Comparison of ENCODE assay signal across 11 cellular contexts in genomic region chr17:62629556-62630364, GRCh38. TPM values are rescaled to one million over a fixed set of nuclear protein-coding genes. Genes with fewer than 3 reads are reported as not detected.
DNase-seq lines count a peak whose midpoint lies in the region; ATAC-seq and TF ChIP-seq lines count a peak whose summit lies in the region.
"Had no signal": no experiment of that assay in that cellular context is flagged by ENCODE, and none has a peak within 500 bp of the region (broad histone marks: within the 10 kb centered on the region; RNA-seq: fewer than 3 reads in every experiment).

No MANE protein-coding gene starts in this region.

- DNase-seq in BE2C, result no peak
- peak; percentile 84 for DNase-seq in NCI-H226
- DNase-seq in fibroblast of gingiva (ENCODE audit: low read depth), result peak; percentile 42
- no peak for DNase-seq in prostate gland (ENCODE audit: low spot score)
- no peak for DNase-seq in SKM-1 treated with dmso at 0.1 percent for 144 hours (lab: John Stamatoyannopoulos, UW; ENCODE audit: unreplicated experiment)
- no peak for DNase-seq in GM13977 (ENCODE audit: low spot score)
- no peak for DNase-seq in mucosa of gallbladder (ENCODE audit: low spot score)
- DNase-seq: gastrocnemius medialis, naive B cell, NCI-H1694 treated with DMSO at 0.1 percent for 48 hours had no signal

- no peaks in the 10 kb centered on the region for H3K36me3 ChIP-seq in BE2C
- H3K36me3 ChIP-seq in prostate gland, result no peaks in the 10 kb centered on the region
- H3K36me3 ChIP-seq: gastrocnemius medialis had no signal

- TF ChIP-seq CTCF in BE2C (IDR thresholded peaks at IDR 0.05; ENCODE audit: low read depth, low read length) (no peak), prostate gland (IDR thresholded peaks at IDR 0.05) (no peak), GM13977 (IDR thresholded peaks at IDR 0.05; ENCODE audit: extremely low read depth, insufficient read depth, missing control alignments) (no peak)

- H3K27ac ChIP-seq in prostate gland, result peak overlapping the region; percentile 78 to 80

- TF ChIP-seq POLR2A in prostate gland (IDR thresholded peaks at IDR 0.05), result no peak

- intact Hi-C loops in prostate gland (cut with DNase I), result no loop called here

- H3K4me3 ChIP-seq in BE2C (ENCODE audit: low read depth, low read length) (peak overlapping the region; percentile 82), prostate gland (peak overlapping the region; percentile 52 to 56)

- 67% methylated on average over 19 of the region's 19 CpGs for WGBS in prostate gland

- no peak for ATAC-seq in HG02763 (IDR thresholded peaks at IDR 0.05; ENCODE audit: unreplicated experiment)
- ATAC-seq: gastrocnemius medialis had no signal

- no peaks in the 10 kb centered on the region for H3K27me3 ChIP-seq in BE2C
- no peaks in the 10 kb centered on the region for H3K27me3 ChIP-seq in prostate gland (replicated peaks; ENCODE audit: insufficient read depth)

- H3K9me3 ChIP-seq in BE2C (no peaks in the 10 kb centered on the region), prostate gland (no peaks in the 10 kb centered on the region)
- H3K9me3 ChIP-seq: gastrocnemius medialis had no signal

- H3K4me1 ChIP-seq in BE2C (peaks cover 4% of the 10 kb centered on the region; the same call in 1 of the 2 replicates), prostate gland (replicated peaks) (no peaks in the 10 kb centered on the region)

- in situ Hi-C loops in GM13977 (cut with MboI; ENCODE audit: low pct_unique_long_range_greater_than_20kb, low sequenced_read_pairs, unreplicated experiment), result no loop called here

RNA-seq across cellular contexts. Expression of gene MRC2, which starts 2.3 kb away (rescaled TPM):
- polyA plus RNA-seq in BE2C (2012; ENCODE audit: insufficient read depth, insufficient read length, low read depth), result 8.6 TPM
- total RNA-seq in prostate gland, result 10 to 100 TPM; 34.2 to 73.7 TPM
- 87.4 TPM for total RNA-seq in mucosa of gallbladder

Comparison
In these comparisons a context has a peak if more than half of its experiments do, and no peak if none do; other contexts are left out.
1. DNase-seq: peak in NCI-H226 (single experiment) and fibroblast of gingiva (single experiment); none in BE2C (single experiment), prostate gland (single experiment), SKM-1 treated with dmso at 0.1 percent for 144 hours (single experiment), GM13977 (single experiment) and mucosa of gallbladder (single experiment).